14 cellular contexts compared by ENCODE assay signal in genomic region chr16:66130296-66130910, GRCh38.
DNase-seq lines count a peak whose midpoint lies in the region; FAIRE-seq and TF ChIP-seq lines count a peak whose summit lies in the region.
"Had no signal": no experiment of that assay in that cellular context is flagged by ENCODE, and none has a peak within 500 bp of the region (broad histone marks: within the 10 kb centered on the region; RNA-seq: fewer than 3 reads in every experiment).

No MANE protein-coding gene starts in this region.

- H3K79me1 ChIP-seq in H1 (ENCODE audit: low read depth, low read length): no peaks in the 10 kb centered on the region

- H2BK12ac ChIP-seq in H1 (ENCODE audit: low read depth, low read length): no peak overlapping the region

- CTCF ChIA-PET in H1 (lab: Charles Lee; ENCODE audit: partially characterized antibody): interaction anchor here (0.9 to 2.4 kb wide), 6 partner anchors 15 to 187 kb away, joined by 3 to 13 read pairs (median 4); no protein-coding TSS in a partner anchor

- H3K4me1 ChIP-seq in H1 (replicated peaks in 1 of 4; ENCODE audit: control insufficient read depth in 3 of 4, insufficient read depth in 4 of 4, low read length in 3 of 4) (peaks cover 0 to 5% (median 4%) of the 10 kb centered on the region in 4 experiments; a peak in 4 of 7 replicates), parathyroid adenoma (peaks cover 19% of the 10 kb centered on the region)

- FAIRE-seq in H1 (lab: Jason Lieb, UNC): peak; percentile 48

- H3K56ac ChIP-seq in H1 (replicated peaks; ENCODE audit: insufficient read length, low read depth, low read length): no peak overlapping the region

- no peak overlapping the region for H4K8ac ChIP-seq in H1 (ENCODE audit: extremely low read depth, insufficient read depth, low read length)

- WGBS in H1 (ENCODE audit: extremely low coverage in 1 of 2, insufficient coverage in 1 of 2, insufficient read length in 1 of 2, insufficient replicate concordance in 2 of 2, low coverage in 1 of 2, low lambda C conversion rate in 2 of 2, missing lambda C conversion rate in 1 of 2), 2 experiments: 74% methylated on average over 5 of the region's 5 CpGs; no CpG with 5 or more reads in 1 of the 2 experiments

- no peak overlapping the region for H2BK5ac ChIP-seq in H1 (ENCODE audit: low read depth, low read length)

- H3K18ac ChIP-seq in H1 (ENCODE audit: extremely low read depth, low read length): no peak overlapping the region

- no peaks in the 10 kb centered on the region for H3K27me3 ChIP-seq in MG63
- peaks cover 0 to 2% (median 0%) of the 10 kb centered on the region in 4 experiments; a peak in 1 of 7 replicates for H3K27me3 ChIP-seq in H1 (replicated peaks in 1 of 4; ENCODE audit: control insufficient read depth in 3 of 4, extremely low read depth in 1 of 4, insufficient read depth in 3 of 4, low read length in 3 of 4)
- no peaks in the 10 kb centered on the region for H3K27me3 ChIP-seq in parathyroid adenoma (ENCODE audit: control insufficient read depth, insufficient read depth, low read length)

- POLR2A ChIA-PET in H1 (lab: Charles Lee; ENCODE audit: partially characterized antibody): interaction anchor here (0.7 kb wide), 1 partner anchor 10 kb away, joined by 3 read pairs; no protein-coding TSS in a partner anchor

- no peak overlapping the region for H2BK20ac ChIP-seq in H1 (ENCODE audit: low read length)

- H3K9ac ChIP-seq in H1 (replicated peaks in 1 of 4; ENCODE audit: extremely low read depth in 1 of 4, low read depth in 3 of 4, low read length in 3 of 4) (no peak overlapping the region), parathyroid adenoma (no peak overlapping the region)

- H3K4me2 ChIP-seq in H1 (ENCODE audit: insufficient read depth in 1 of 2, low read depth in 2 of 2, low read length in 2 of 2): no peak overlapping the region
- H3K4me2 ChIP-seq in parathyroid adenoma (ENCODE audit: low read length): no peak overlapping the region

- no peak overlapping the region for H3K14ac ChIP-seq in H1 (ENCODE audit: insufficient read length)

- 0 out of 2 replicates have a peak, but pooled peaks cover 2% of the 10 kb centered on the region for H3K23me2 ChIP-seq in H1 (ENCODE audit: low read depth, low read length)

- TF ChIP-seq POLR2A in H1 (IDR thresholded peaks at IDR 0.05; ENCODE audit: control extremely low read depth in 1 of 2, low read depth in 2 of 2, low read length in 2 of 2): no peak
- no peak for TF ChIP-seq POLR2A in erythroblast (IDR thresholded peaks at IDR 0.05; ENCODE audit: low read length)

- H4K5ac ChIP-seq in H1 (ENCODE audit: insufficient read length, low read depth, low read length): no peak overlapping the region

- H3K4me3 ChIP-seq in MG63 (no peak overlapping the region), H1 (ENCODE audit: extremely low read depth in 1 of 4, insufficient read depth in 2 of 4, low read depth in 3 of 4, low read length in 4 of 4) (no peak overlapping the region), parathyroid adenoma (ENCODE audit: low read depth, low read length) (no peak overlapping the region)
- H3K4me3 ChIP-seq: lung had no signal

- no peak overlapping the region for H4K91ac ChIP-seq in H1 (replicated peaks; ENCODE audit: insufficient read length, low read length)

- DNase-seq in DMS153 (lab: John Stamatoyannopoulos, UW) (peak; percentile 68), MG63 (peak; percentile 77), H1 (ENCODE audit: low read depth in 1 of 2, low spot score in 2 of 2) (no peak), erythroblast (lab: John Stamatoyannopoulos, UW) (no peak), RPMI8226 (no peak), ecto neural progenitor cell (ENCODE audit: low spot score) (no peak), GM20000 (ENCODE audit: low spot score) (no peak)
- DNase-seq: amygdala, C1 segment of cervical spinal cord, hippocampal formation, NCI-H1092 treated with DMSO at 0.1 percent for 48 hours, NCI-H69 had no signal

- H3K79me2 ChIP-seq in H1 (ENCODE audit: control insufficient read depth in 1 of 2, insufficient read depth in 2 of 2, low read length in 2 of 2) (no peaks in the 10 kb centered on the region), parathyroid adenoma (no peaks in the 10 kb centered on the region)

- H2BK120ac ChIP-seq in H1 (replicated peaks; ENCODE audit: low read depth, low read length): no peak overlapping the region

- no peaks in the 10 kb centered on the region for H4K20me1 ChIP-seq in H1 (replicated peaks in 1 of 2; ENCODE audit: control insufficient read depth in 1 of 2, insufficient read depth in 2 of 2, low read length in 2 of 2)

- no peak overlapping the region for H3K27ac ChIP-seq in H1 (ENCODE audit: low read depth, low read length)
- H3K27ac ChIP-seq in parathyroid adenoma: no peak overlapping the region

- H3K36me3 ChIP-seq in MG63 (no peaks in the 10 kb centered on the region), H1 (ENCODE audit: control insufficient read depth in 2 of 4, insufficient read depth in 4 of 4, low read length in 3 of 4) (no peaks in the 10 kb centered on the region), parathyroid adenoma (ENCODE audit: control insufficient read depth, insufficient read depth, low read length) (no peaks in the 10 kb centered on the region)

- H2AFZ ChIP-seq in H1 (ENCODE audit: low read length) (0 out of 2 replicates have a peak overlapping the region, but pooled peaks have one; percentile 58), parathyroid adenoma (peak overlapping the region; percentile 26)

- no peak for TF ChIP-seq CTCF in H1 (IDR thresholded peaks at IDR 0.05; ENCODE audit: control extremely low read depth in 1 of 3, insufficient read depth in 1 of 3, low read depth in 1 of 3, low read length in 3 of 3)
- no peak for TF ChIP-seq CTCF in parathyroid adenoma (IDR thresholded peaks at IDR 0.05)
- TF ChIP-seq CTCF in GM20000 (IDR thresholded peaks at IDR 0.05; ENCODE audit: extremely low read depth, missing control alignments): no peak

- no peaks in the 10 kb centered on the region for H3K9me3 ChIP-seq in MG63
- no peaks in the 10 kb centered on the region for H3K9me3 ChIP-seq in H1 (ENCODE audit: insufficient read depth in 2 of 2, low read depth in 1 of 2, low read length in 1 of 2)
- H3K9me3 ChIP-seq in parathyroid adenoma (ENCODE audit: control insufficient read depth, low read length): no peaks in the 10 kb centered on the region

- H2AK5ac ChIP-seq in H1 (ENCODE audit: low read depth, low read length): no peak overlapping the region

- H3K23ac ChIP-seq in H1 (ENCODE audit: insufficient read length): no peak overlapping the region

- H3K4ac ChIP-seq in H1 (replicated peaks; ENCODE audit: insufficient read length, low read depth, low read length): no peak overlapping the region

- TF ChIP-seq EP300 in H1 (IDR thresholded peaks at IDR 0.05; ENCODE audit: borderline replicate concordance in 1 of 2, low read depth in 2 of 2, low read length in 2 of 2): no peak

- H2BK15ac ChIP-seq in H1 (ENCODE audit: low read length): no peak overlapping the region

- TF ChIP-seq RAD21 in H1 (IDR thresholded peaks at IDR 0.05 in 1 of 2, conservative IDR thresholded peaks at IDR 0.05 in 1 of 2; ENCODE audit: low read depth in 2 of 2, low read length in 2 of 2): no peak

TF ChIP-seq in H1, 55 proteins besides CTCF, POLR2A, EP300 and RAD21:
- TF ChIP-seq SP2 (IDR thresholded peaks at IDR 0.05; ENCODE audit: low read length): no peak
- TF ChIP-seq SIRT6 (IDR thresholded peaks at IDR 0.05; ENCODE audit: low read length): no peak
- TF ChIP-seq CHD2 (IDR thresholded peaks at IDR 0.05; ENCODE audit: low read length): no peak
- TF ChIP-seq CHD1 (IDR thresholded peaks at IDR 0.05; ENCODE audit: low read depth, low read length): no peak
- TF ChIP-seq, protein P1, sequence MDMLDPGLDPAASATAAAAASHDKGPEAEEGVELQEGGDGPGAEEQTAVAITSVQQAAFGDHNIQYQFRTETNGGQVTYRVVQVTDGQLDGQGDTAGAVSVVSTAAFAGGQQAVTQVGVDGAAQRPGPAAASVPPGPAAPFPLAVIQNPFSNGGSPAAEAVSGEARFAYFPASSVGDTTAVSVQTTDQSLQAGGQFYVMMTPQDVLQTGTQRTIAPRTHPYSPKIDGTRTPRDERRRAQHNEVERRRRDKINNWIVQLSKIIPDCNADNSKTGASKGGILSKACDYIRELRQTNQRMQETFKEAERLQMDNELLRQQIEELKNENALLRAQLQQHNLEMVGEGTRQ (IDR thresholded peaks at IDR 0.05; ENCODE audit: low read length): no peak
- TF ChIP-seq CBX8 (IDR thresholded peaks at IDR 0.05; ENCODE audit: borderline replicate concordance, low read depth, low read length): no peak

Comparison
In these comparisons a context has a peak if more than half of its experiments do, and no peak if none do; other contexts are left out.
1. DNase-seq: peak in DMS153 (single experiment) and MG63 (single experiment); none in H1 (0 of 2), erythroblast (0 of 2), RPMI8226 (single experiment), ecto neural progenitor cell (single experiment) and GM20000 (single experiment).